Comparison of ENCODE assay signal across 30 cellular contexts in the genomic region with DNA sequence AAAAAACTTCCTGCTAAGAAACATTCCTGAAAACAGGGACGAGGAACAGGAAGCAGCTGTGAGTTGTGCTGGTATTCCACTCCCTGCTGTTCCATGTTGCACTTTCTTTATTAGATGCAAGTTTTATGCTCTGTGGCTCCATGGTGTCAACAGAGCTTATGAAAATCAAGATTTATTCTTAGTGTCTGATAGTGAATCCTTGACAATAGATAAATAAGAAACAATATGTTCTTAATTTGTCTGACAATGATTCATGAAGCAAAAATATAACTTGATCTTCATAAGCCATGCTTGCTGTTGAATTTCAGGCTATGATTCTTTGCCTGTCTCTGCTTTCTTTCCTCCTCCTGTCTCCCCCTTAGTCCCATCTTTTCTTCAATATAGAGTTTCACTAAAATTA.
DNase-seq lines count a peak whose midpoint lies in the region; ATAC-seq, FAIRE-seq and TF ChIP-seq lines count a peak whose summit lies in the region.
"Had no signal": no experiment of that assay in that cellular context is flagged by ENCODE, and none has a peak within 500 bp of the region (broad histone marks: within the 10 kb centered on the region; RNA-seq: fewer than 3 reads in every experiment).

No MANE protein-coding gene starts in this region.

- no peaks in the 10 kb centered on the region for H3K9me2 ChIP-seq in GM23248 (ENCODE audit: insufficient read depth)

- dilution Hi-C loops in keratinocyte (cut with MboI; ENCODE audit: extremely low pct_ligation_motif_present, low sequenced_read_pairs) = no loop called here

- H3K4me3 ChIP-seq in AG09309 (ENCODE audit: control insufficient read depth, low read depth, low read length) (no peak overlapping the region), GM23248 (no peak overlapping the region), keratinocyte (ENCODE audit: control insufficient read depth in 2 of 3, extremely low read depth in 1 of 3, insufficient read depth in 2 of 3, low read depth in 1 of 3, low read length in 3 of 3) (no peak overlapping the region), gastroesophageal sphincter (no peak overlapping the region)
- H3K4me3 ChIP-seq: left lung, psoas muscle, testis, uterus had no signal

- DNase-seq in AG09309 (ENCODE audit: low read depth) = peak; percentile 59
- DNase-seq in GM23248 = peak; percentile 23
- no peak for DNase-seq in chondrocyte (ENCODE audit: low spot score)
- no peak for DNase-seq in keratinocyte (ENCODE audit: low read depth, low spot score)
- no peak for DNase-seq in activated CD4-positive, alpha-beta T cell treated with anti-CD3 and anti-CD28 coated beads, Interleukin-2, amount 50 U/mL, for 4 hours
- DNase-seq: activated CD8-positive, alpha-beta T cell treated with anti-CD3 and anti-CD28 coated beads, Interleukin-2, amount 10 ng/mL, durations not matched to agents 7 days and 5 days; activated naive CD4-positive, alpha-beta T cell; anterior cingulate cortex; CD4-positive, alpha-beta T cell; DMS 273 treated with DMSO at 0.1 percent for 48 hours; effector CD4-positive, alpha-beta T cell; head of caudate nucleus; left lung; NCI-H1105; NCI-H2029 treated with DMSO at 0.1 percent for 48 hours; NCI-H345; NCI-H82; OCI-M1; psoas muscle; Right ventricle myocardium superior; small intestine; stimulated activated CD4-positive, alpha-beta T cell treated with anti-CD3 and anti-CD28 coated beads, Interleukin-2, amount 100 ng/mL, for 48 hours; stimulated activated naive B cell treated with anti-CD40 and anti-IgM and Interleukin-4, amounts not matched to agents 10 μg/mL and 1 μg/mL and 100 μg/mL, for 72 hours; testis; uterus had no signal

- TF ChIP-seq CTCF in AG09309 (IDR thresholded peaks at IDR 0.05; ENCODE audit: control insufficient read depth, insufficient read depth, low read depth, low read length, missing control alignments) = no peak
- no peak for TF ChIP-seq CTCF in chondrocyte (IDR thresholded peaks at IDR 0.05)
- no peak for TF ChIP-seq CTCF in keratinocyte (optimal IDR thresholded peaks at IDR 0.05 in 1 of 3, IDR thresholded peaks at IDR 0.05 in 1 of 3, conservative IDR thresholded peaks at IDR 0.05 in 1 of 3; ENCODE audit: extremely low read depth in 1 of 3, insufficient read depth in 2 of 3, low read length in 3 of 3)
- TF ChIP-seq CTCF in gastroesophageal sphincter (IDR thresholded peaks at IDR 0.05) = no peak

- H3K9ac ChIP-seq in GM23248 = no peak overlapping the region
- no peak overlapping the region for H3K9ac ChIP-seq in keratinocyte (ENCODE audit: control insufficient read depth, extremely low read depth, insufficient read depth, low read length)

- H3K4me1 Mint-ChIP-seq in chondrocyte (ENCODE audit: low read depth) = peaks cover 36% of the 10 kb centered on the region

- no peak overlapping the region for H3K27ac ChIP-seq in GM23248
- H3K27ac ChIP-seq in keratinocyte (ENCODE audit: control insufficient read depth, insufficient read depth, low read length) = no peak overlapping the region
- no peak overlapping the region for H3K27ac ChIP-seq in gastroesophageal sphincter
- H3K27ac ChIP-seq: left lung, psoas muscle, testis, uterus had no signal

- in situ Hi-C loops in GM23248 (cut with MboI) = no loop called here

- no peaks in the 10 kb centered on the region for H3K27me3 Mint-ChIP-seq in chondrocyte (ENCODE audit: low read depth)
- H3K27me3 Mint-ChIP-seq: CD4-positive, alpha-beta T cell; stimulated activated naive B cell treated with anti-CD40 and anti-IgM and Interleukin-4, amounts not matched to agents 10 μg/mL and 1 μg/mL and 100 μg/mL, for 72 hours had no signal

- WGBS in GM23248 (ENCODE audit: low coverage in 1 of 2, low lambda C conversion rate in 2 of 2, missing lambda C conversion rate in 2 of 2), 2 experiments = 6 to 7% methylated on average over 1 of the region's 1 CpG
- 31 to 67% methylated on average over 1 of the region's 1 CpG for WGBS in gastroesophageal sphincter (ENCODE audit: low coverage in 1 of 2), 2 donors

- peak overlapping the region; percentile 57 for H3K27ac Mint-ChIP-seq in chondrocyte (ENCODE audit: unreplicated experiment)
- H3K27ac Mint-ChIP-seq: activated CD8-positive, alpha-beta T cell treated with anti-CD3 and anti-CD28 coated beads, Interleukin-2, amount 10 ng/mL, durations not matched to agents 7 days and 5 days; CD4-positive, alpha-beta T cell; stimulated activated naive B cell treated with anti-CD40 and anti-IgM and Interleukin-4, amounts not matched to agents 10 μg/mL and 1 μg/mL and 100 μg/mL, for 72 hours had no signal

- H3K4me3 Mint-ChIP-seq in chondrocyte (ENCODE audit: unreplicated experiment) = no peak overlapping the region
- H3K4me3 Mint-ChIP-seq: activated CD8-positive, alpha-beta T cell treated with anti-CD3 and anti-CD28 coated beads, Interleukin-2, amount 10 ng/mL, durations not matched to agents 7 days and 5 days; CD4-positive, alpha-beta T cell; stimulated activated naive B cell treated with anti-CD40 and anti-IgM and Interleukin-4, amounts not matched to agents 10 μg/mL and 1 μg/mL and 100 μg/mL, for 72 hours had no signal

- TF ChIP-seq EP300 in gastroesophageal sphincter (IDR thresholded peaks at IDR 0.05) = no peak

- peaks cover 9% of the 10 kb centered on the region for H3K36me3 Mint-ChIP-seq in chondrocyte (ENCODE audit: low read depth)

- H3K4me1 ChIP-seq in GM23248 (ENCODE audit: insufficient read depth) (peaks cover 44% of the 10 kb centered on the region), keratinocyte (ENCODE audit: control insufficient read depth, extremely low read depth, insufficient read depth, low read length) (peaks cover 38% of the 10 kb centered on the region), gastroesophageal sphincter (no peaks in the 10 kb centered on the region)
- H3K4me1 ChIP-seq: left lung, psoas muscle, testis, uterus had no signal

- H3K9me3 Mint-ChIP-seq in chondrocyte (ENCODE audit: low read depth) = no peaks in the 10 kb centered on the region
- H3K9me3 Mint-ChIP-seq: CD4-positive, alpha-beta T cell had no signal

- H2AFZ ChIP-seq in GM23248 (peak overlapping the region; percentile 11; the same call in 1 of the 2 replicates), keratinocyte (ENCODE audit: control insufficient read depth, low read length) (no peak overlapping the region)

- H3K36me3 ChIP-seq in GM23248 (ENCODE audit: low read depth) (peaks cover 15% of the 10 kb centered on the region), keratinocyte (ENCODE audit: control insufficient read depth in 2 of 2, extremely low read depth in 1 of 2, insufficient read depth in 2 of 2, low read length in 2 of 2) (peaks cover 3 to 6% of the 10 kb centered on the region in 2 experiments), gastroesophageal sphincter (peaks cover 0 to 95% of the 10 kb centered on the region in 2 donors)
- H3K36me3 ChIP-seq: uterus had no signal

- FAIRE-seq in keratinocyte (lab: Jason Lieb, UNC) = peak; percentile 32
- FAIRE-seq: G401.6, small intestine had no signal

- ATAC-seq in gastroesophageal sphincter = no peak
- no peak for ATAC-seq in HG02588 (IDR thresholded peaks at IDR 0.05; ENCODE audit: unreplicated experiment)
- no peak for ATAC-seq in GM18873 (IDR thresholded peaks at IDR 0.05; ENCODE audit: low FRiP score, unreplicated experiment)
- ATAC-seq: activated CD4-positive, CD25-positive, alpha-beta regulatory T cell treated with anti-CD3 and anti-CD28 coated beads, Interleukin-2, amount 50 U/mL, for 24 hours; activated CD8-positive, alpha-beta T cell treated with anti-CD3 and anti-CD28 coated beads, Interleukin-2, amount 10 ng/mL, durations not matched to agents 7 days and 5 days; left lung; psoas muscle; stimulated activated naive B cell treated with anti-CD40 and anti-IgM and Interleukin-4, amounts not matched to agents 10 μg/mL and 1 μg/mL and 100 μg/mL, for 72 hours had no signal

- H3K4me2 ChIP-seq in GM23248 (ENCODE audit: unreplicated experiment) = peak overlapping the region; percentile 11
- H3K4me2 ChIP-seq in keratinocyte (ENCODE audit: control insufficient read depth, extremely low read depth, insufficient read depth, low read depth, low read length) = peak overlapping the region; percentile 35

- H3F3A ChIP-seq in GM23248 (ENCODE audit: insufficient read depth) = peaks cover 31% of the 10 kb centered on the region; the same call in 1 of the 2 replicates

- TF ChIP-seq POLR2A in gastroesophageal sphincter (IDR thresholded peaks at IDR 0.05) = no peak

- H3K9me3 ChIP-seq in GM23248 (ENCODE audit: low read depth) (no peaks in the 10 kb centered on the region), keratinocyte (ENCODE audit: control insufficient read depth, low read depth, low read length) (no peaks in the 10 kb centered on the region), gastroesophageal sphincter (no peaks in the 10 kb centered on the region)
- H3K9me3 ChIP-seq: left lung, psoas muscle, testis, uterus had no signal

- H3K9me1 ChIP-seq in keratinocyte (ENCODE audit: control insufficient read depth, extremely low read depth, insufficient read depth, low read length) = no peaks in the 10 kb centered on the region

- no peaks in the 10 kb centered on the region for H4K20me1 ChIP-seq in GM23248 (ENCODE audit: insufficient read depth)
- no peaks in the 10 kb centered on the region for H4K20me1 ChIP-seq in keratinocyte (ENCODE audit: control insufficient read depth, extremely low read depth, insufficient read depth, low read length)

- H3K27me3 ChIP-seq in GM23248 (replicated peaks; ENCODE audit: insufficient read depth) (no peaks in the 10 kb centered on the region), keratinocyte (ENCODE audit: control insufficient read depth, extremely low read depth, insufficient read depth, low read length) (no peaks in the 10 kb centered on the region), gastroesophageal sphincter (no peaks in the 10 kb centered on the region)
- H3K27me3 ChIP-seq: left lung, testis, uterus had no signal

- no peaks in the 10 kb centered on the region for H3K79me2 ChIP-seq in GM23248 (ENCODE audit: insufficient read depth)
- no peaks in the 10 kb centered on the region for H3K79me2 ChIP-seq in keratinocyte (ENCODE audit: control insufficient read depth, insufficient read depth, low read length)

Comparison
In these comparisons a context has a peak if more than half of its experiments do, and no peak if none do; other contexts are left out.
1. DNase-seq: peak in AG09309 (single experiment) and GM23248 (single experiment); none in chondrocyte (single experiment), keratinocyte (single experiment) and activated CD4-positive, alpha-beta T cell treated with anti-CD3 and anti-CD28 coated beads, Interleukin-2, amount 50 U/mL, for 4 hours (0 of 2).